18 cellular contexts compared by ENCODE assay signal in genomic region chr3:135565481-135565880, GRCh38.
"Had no signal": no experiment of that assay in that cellular context is flagged by ENCODE, and none has a peak within 500 bp of the region (broad histone marks: within the 10 kb centered on the region; RNA-seq: fewer than 3 reads in every experiment).

No MANE protein-coding gene starts in this region.

- ATAC-seq: effector memory CD8-positive, alpha-beta T cell; left cardiac atrium; left ventricle myocardium superior; natural killer cell treated with Interleukin-12 subunit alpha and Interleukin-12 subunit beta and Interleukin-15 and Interleukin-18, amount 100 ng/mL, for 72 hours had no signal

- DNase-seq: effector memory CD8-positive, alpha-beta T cell; kidney; left cardiac atrium; left ventricle myocardium superior; mesenchymal stem cell; midbrain; nucleus accumbens; ovary; sigmoid colon; small intestine; stimulated activated CD4-positive, alpha-beta T cell treated with anti-CD3 and anti-CD28 coated beads, Interleukin-12 subunit alpha, Interleukin-12 subunit beta, amount 100 ng/mL, for 4 hours; stimulated activated naive CD4-positive, alpha-beta T cell; trophoblast cell had no signal

- H3K4me1 ChIP-seq: neural progenitor cell, right atrium auricular region had no signal

- H3K9me3 ChIP-seq: ovary, right atrium auricular region had no signal

- H3K36me3 ChIP-seq: neural progenitor cell, ovary, right atrium auricular region, sigmoid colon had no signal

- H3K4me3 Mint-ChIP-seq: dendritic cell treated with granulocyte-macrophage colony-stimulating factor and Interleukin-4, amounts not matched to agents 40 ng/mL and 50 ng/mL, for 4 days; effector memory CD8-positive, alpha-beta T cell; natural killer cell treated with Interleukin-12 subunit alpha and Interleukin-12 subunit beta and Interleukin-15 and Interleukin-18, amount 100 ng/mL, for 72 hours; neural progenitor cell had no signal

- H3K4me3 ChIP-seq: lung, neural progenitor cell, ovary, right atrium auricular region, sigmoid colon had no signal

- H3K27me3 ChIP-seq: neural progenitor cell, ovary, right atrium auricular region, sigmoid colon had no signal

- H3K9ac ChIP-seq: neural progenitor cell had no signal

- H2AFZ ChIP-seq: neural progenitor cell had no signal

- H3K27me3 Mint-ChIP-seq: dendritic cell treated with granulocyte-macrophage colony-stimulating factor and Interleukin-4, amounts not matched to agents 40 ng/mL and 50 ng/mL, for 4 days; effector memory CD8-positive, alpha-beta T cell; natural killer cell treated with Interleukin-12 subunit alpha and Interleukin-12 subunit beta and Interleukin-15 and Interleukin-18, amount 100 ng/mL, for 72 hours had no signal

- H3K9me3 Mint-ChIP-seq: neural progenitor cell had no signal

- H3K27ac ChIP-seq: neural progenitor cell, ovary, right atrium auricular region, sigmoid colon had no signal

- H3K4me2 ChIP-seq: neural progenitor cell had no signal

- H3K27ac Mint-ChIP-seq: dendritic cell treated with granulocyte-macrophage colony-stimulating factor and Interleukin-4, amounts not matched to agents 40 ng/mL and 50 ng/mL, for 4 days; effector memory CD8-positive, alpha-beta T cell; natural killer cell treated with Interleukin-12 subunit alpha and Interleukin-12 subunit beta and Interleukin-15 and Interleukin-18, amount 100 ng/mL, for 72 hours; neural progenitor cell had no signal

- H3K36me3 Mint-ChIP-seq: natural killer cell treated with Interleukin-12 subunit alpha and Interleukin-12 subunit beta and Interleukin-15 and Interleukin-18, amount 100 ng/mL, for 72 hours; neural progenitor cell had no signal
